30 cellular contexts compared by ENCODE assay signal in the genomic region with DNA sequence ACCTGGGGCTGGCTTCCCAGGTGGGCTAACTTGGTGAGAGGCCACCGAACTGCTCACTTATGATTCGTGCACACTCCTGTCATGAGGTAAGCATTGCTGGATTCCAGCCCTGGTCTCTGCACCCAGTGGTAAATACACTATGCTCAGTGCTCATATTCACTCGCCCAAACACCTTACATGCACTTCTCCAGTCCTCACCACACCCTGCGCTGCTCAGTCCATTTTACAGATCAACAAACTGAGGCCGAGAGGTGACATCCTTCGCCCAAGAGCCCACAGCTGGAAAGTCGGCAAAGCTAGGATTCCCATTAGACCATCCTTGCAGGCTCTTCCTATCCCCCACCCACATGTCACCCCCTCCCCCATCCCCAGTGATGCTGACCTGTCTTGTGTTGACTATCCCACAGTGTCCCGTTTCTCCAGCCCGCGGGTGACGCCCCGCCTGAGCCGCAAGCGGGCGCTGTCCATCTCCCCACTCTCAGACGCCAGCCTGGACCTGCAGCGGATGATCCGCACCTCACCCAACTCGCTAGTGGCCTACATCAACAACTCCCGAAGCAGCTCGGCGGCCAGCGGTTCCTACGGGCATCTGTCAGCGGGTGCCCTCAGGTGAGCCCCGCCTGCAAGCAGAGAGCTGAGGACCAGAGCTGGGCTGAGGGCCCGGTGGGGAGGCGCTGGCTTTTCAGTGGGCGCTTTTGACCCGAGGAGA.
"Had no signal": no experiment of that assay in that cellular context is flagged by ENCODE, and none has a peak within 500 bp of the region (broad histone marks: within the 10 kb centered on the region; RNA-seq: fewer than 3 reads in every experiment).

No MANE protein-coding gene starts in this region.

- DNase-seq: naive thymus-derived CD4-positive, alpha-beta T cell; natural killer cell; occipital lobe; ovary; psoas muscle; spleen; stimulated activated CD4-positive, alpha-beta T cell treated with anti-CD3 and anti-CD28 coated beads, Interleukin-12 subunit alpha, Interleukin-12 subunit beta, amount 100 ng/mL, for 4 hours; stimulated activated CD4-positive, alpha-beta T cell treated with anti-CD3 and anti-CD28 coated beads, Interleukin-1b, Interleukin-23, amount 100 ng/mL, for 48 hours; stimulated activated CD4-positive, alpha-beta T cell treated with anti-CD3 and anti-CD28 coated beads, Interleukin-4, amount 100 ng/mL, for 1 hour; stimulated activated CD4-positive, alpha-beta T cell treated with anti-CD3 and anti-CD28 coated beads, Interleukin-4, amount 100 ng/mL, for 4 hours; stimulated activated CD8-positive, alpha-beta memory T cell treated with anti-CD3 and anti-CD28 coated beads, Interleukin-4, amount 100 ng/mL, for 48 hours; stimulated activated naive CD4-positive, alpha-beta T cell; stimulated activated naive CD8-positive, alpha-beta T cell treated with anti-CD3 and anti-CD28 coated beads, Interleukin-15, amount 100 ng/mL, for 72 hours; stimulated activated naive CD8-positive, alpha-beta T cell treated with anti-CD3 and anti-CD28 coated beads, Interleukin-15, Interleukin-2, amounts not matched to agents 100 U/mL and 50 U/mL, for 24 hours; substantia nigra; testis; tibial artery; transverse colon; upper lobe of right lung; uterus had no signal

- H3K9ac ChIP-seq: parathyroid adenoma had no signal

- H3K27me3 Mint-ChIP-seq: naive thymus-derived CD4-positive, alpha-beta T cell; stimulated activated memory B cell treated with anti-CD40 and anti-IgM and Interleukin-4, amounts not matched to agents 10 μg/mL and 1 μg/mL and 100 μg/mL, for 72 hours; stimulated activated naive CD8-positive, alpha-beta T cell treated with anti-CD3 and anti-CD28 coated beads, Interleukin-15, amount 100 ng/mL, for 72 hours had no signal

- H3K36me3 ChIP-seq: ovary, spleen, transverse colon, upper lobe of right lung, uterus had no signal

- H3K27ac Mint-ChIP-seq: natural killer cell; nephron; progenitor cell of endocrine pancreas; stimulated activated memory B cell treated with anti-CD40 and anti-IgM and Interleukin-4, amounts not matched to agents 10 μg/mL and 1 μg/mL and 100 μg/mL, for 72 hours; stimulated activated naive CD8-positive, alpha-beta T cell treated with anti-CD3 and anti-CD28 coated beads, Interleukin-15, amount 100 ng/mL, for 72 hours; type B pancreatic cell had no signal

- H3K9me3 ChIP-seq: ovary, psoas muscle, suprapubic skin, testis, tibial artery, transverse colon, upper lobe of right lung, uterus had no signal

- H3K36me3 Mint-ChIP-seq: naive thymus-derived CD4-positive, alpha-beta T cell; natural killer cell; stimulated activated memory B cell treated with anti-CD40 and anti-IgM and Interleukin-4, amounts not matched to agents 10 μg/mL and 1 μg/mL and 100 μg/mL, for 72 hours had no signal

- H3K27me3 ChIP-seq: ovary, spleen, suprapubic skin, testis, tibial artery, transverse colon, upper lobe of right lung, uterus had no signal

- H2AFZ ChIP-seq: parathyroid adenoma had no signal

- H3K9me3 Mint-ChIP-seq: natural killer cell; nephron; stimulated activated memory B cell treated with anti-CD40 and anti-IgM and Interleukin-4, amounts not matched to agents 10 μg/mL and 1 μg/mL and 100 μg/mL, for 72 hours; type B pancreatic cell had no signal

- H3K27ac ChIP-seq: ovary, parathyroid adenoma, psoas muscle, skin epidermis, spleen, suprapubic skin, testis, tibial artery, transverse colon, upper lobe of right lung, uterus had no signal

- H3K4me3 ChIP-seq: ovary, psoas muscle, skin epidermis, smooth muscle cell, spleen, suprapubic skin, testis, tibial artery, transverse colon, upper lobe of right lung, uterus had no signal

- ATAC-seq: naive thymus-derived CD4-positive, alpha-beta T cell; natural killer cell; psoas muscle; right cardiac atrium; sciatic nerve; stimulated activated memory B cell treated with anti-CD40 and anti-IgM and Interleukin-4, amounts not matched to agents 10 μg/mL and 1 μg/mL and 100 μg/mL, for 72 hours; stimulated activated naive CD8-positive, alpha-beta T cell treated with anti-CD3 and anti-CD28 coated beads, Interleukin-15, amount 100 ng/mL, for 72 hours; stimulated activated naive CD8-positive, alpha-beta T cell treated with anti-CD3 and anti-CD28 coated beads, Interleukin-15, Interleukin-2, amounts not matched to agents 100 U/mL and 50 U/mL, for 24 hours; upper lobe of right lung had no signal

- H3K4me2 ChIP-seq: smooth muscle cell had no signal

- H3K4me1 Mint-ChIP-seq: stimulated activated memory B cell treated with anti-CD40 and anti-IgM and Interleukin-4, amounts not matched to agents 10 μg/mL and 1 μg/mL and 100 μg/mL, for 72 hours; stimulated activated naive CD8-positive, alpha-beta T cell treated with anti-CD3 and anti-CD28 coated beads, Interleukin-15, amount 100 ng/mL, for 72 hours had no signal

- H3K4me3 Mint-ChIP-seq: naive thymus-derived CD4-positive, alpha-beta T cell; natural killer cell; nephron; stimulated activated memory B cell treated with anti-CD40 and anti-IgM and Interleukin-4, amounts not matched to agents 10 μg/mL and 1 μg/mL and 100 μg/mL, for 72 hours; stimulated activated naive CD8-positive, alpha-beta T cell treated with anti-CD3 and anti-CD28 coated beads, Interleukin-15, amount 100 ng/mL, for 72 hours; type B pancreatic cell had no signal

- H3K79me2 ChIP-seq: parathyroid adenoma had no signal

- H3K4me1 ChIP-seq: parathyroid adenoma, psoas muscle, spleen, suprapubic skin, testis, tibial artery, transverse colon, upper lobe of right lung, uterus had no signal
